In genomic region chr17:1076982-1077302, GRCh38 we compare ENCODE assay signal across 28 cellular contexts.
DNase-seq lines count a peak whose midpoint lies in the region; ATAC-seq, FAIRE-seq and TF ChIP-seq lines count a peak whose summit lies in the region.
"Had no signal": no experiment of that assay in that cellular context is flagged by ENCODE, and none has a peak within 500 bp of the region (broad histone marks: within the 10 kb centered on the region; RNA-seq: fewer than 3 reads in every experiment).

No MANE protein-coding gene starts in this region.

- H3K27ac ChIP-seq in HepG2 (ENCODE audit: extremely low read length, insufficient read depth, low read length) (no peak overlapping the region), right lobe of liver (no peak overlapping the region), RWPE2 (ENCODE audit: poor library complexity, severe bottlenecking) (no peak overlapping the region), PC-9 (no peak overlapping the region)
- H3K27ac ChIP-seq: C4-2B, GM23248 had no signal

- H3K9me3 Mint-ChIP-seq in endothelial cell (ENCODE audit: unreplicated experiment) = no peaks in the 10 kb centered on the region
- no peaks in the 10 kb centered on the region for H3K9me3 Mint-ChIP-seq in stimulated activated naive B cell treated with anti-CD40 and anti-IgM and Interleukin-4, amounts not matched to agents 10 μg/mL and 1 μg/mL and 100 μg/mL, for 72 hours
- H3K9me3 Mint-ChIP-seq: CD8-positive, alpha-beta memory T cell; HFFc6 had no signal

- H2AFZ ChIP-seq in HepG2 (ENCODE audit: low read length) (no peak overlapping the region), PC-9 (no peak overlapping the region)
- H2AFZ ChIP-seq: GM23248 had no signal

- DNase-seq in HepG2 (ENCODE audit: low spot score) (no peak), right lobe of liver (no peak), RWPE2 (ENCODE audit: low spot score) (peak; percentile 14), endothelial cell (ENCODE audit: low spot score) (no peak), PC-9 (no peak), SHP77 (lab: John Stamatoyannopoulos, UW) (no peak)
- DNase-seq in stimulated activated naive B cell treated with anti-CD40 and anti-IgM and Interleukin-4, amounts not matched to agents 10 μg/mL and 1 μg/mL and 100 μg/mL, for 72 hours = no peak
- DNase-seq: AML-193; CD8-positive, alpha-beta memory T cell; DMS 273 treated with DMSO at 0.1 percent for 48 hours; GF-D8; GM23248; H7; HFFc6; IMR-90; NCI-H1092; NCI-H1417 treated with DMSO at 0.1 percent for 48 hours; NCI-H1694 treated with DMSO at 0.1 percent for 48 hours; NCI-H2171; NCI-H524; NCI-H748 treated with DMSO at 0.1 percent for 48 hours; PC-3; SIG-M5 had no signal

- intact Hi-C loops in HepG2 (cut with micrococcal nuclease; ENCODE audit: unreplicated experiment) = no loop called here
- intact Hi-C loops in right lobe of liver (cut with DNase I) = no loop called here
- intact Hi-C loops in PC-9 (cut with micrococcal nuclease; ENCODE audit: unreplicated experiment) = no loop called here

- H3K27me3 ChIP-seq in HepG2 (ENCODE audit: control insufficient read depth in 1 of 2, insufficient read depth in 2 of 2, low read length in 2 of 2) = no peaks in the 10 kb centered on the region
- no peaks in the 10 kb centered on the region for H3K27me3 ChIP-seq in right lobe of liver
- no peaks in the 10 kb centered on the region for H3K27me3 ChIP-seq in RWPE2 (ENCODE audit: insufficient read depth, poor library complexity, severe bottlenecking)
- no peaks in the 10 kb centered on the region for H3K27me3 ChIP-seq in PC-9 (ENCODE audit: insufficient read depth, low read depth)

- no peak overlapping the region for H3K9ac ChIP-seq in HepG2 (ENCODE audit: insufficient read depth, low read depth, low read length)
- H3K9ac ChIP-seq: GM23248 had no signal

- H3K4me2 ChIP-seq in HepG2 (ENCODE audit: low read depth, low read length) (no peak overlapping the region), PC-9 (no peak overlapping the region)

- H3K79me2 ChIP-seq in HepG2 (ENCODE audit: insufficient read depth, low read length) (no peaks in the 10 kb centered on the region), PC-9 (ENCODE audit: low read depth) (no peaks in the 10 kb centered on the region)

- peaks cover 0 to 1% of the 10 kb centered on the region in 2 experiments; a peak in 1 of 5 replicates for H3K36me3 ChIP-seq in HepG2 (replicated peaks in 1 of 2; ENCODE audit: control insufficient read depth in 1 of 2, insufficient read depth in 2 of 2, low read length in 2 of 2)
- no peaks in the 10 kb centered on the region for H3K36me3 ChIP-seq in right lobe of liver
- peaks cover 4% of the 10 kb centered on the region; the same call in 1 of the 2 replicates for H3K36me3 ChIP-seq in RWPE2 (ENCODE audit: low read depth)
- no peaks in the 10 kb centered on the region for H3K36me3 ChIP-seq in PC-9 (ENCODE audit: low read depth)

- in situ Hi-C loops in HepG2 (cut with HindIII; ENCODE audit: extremely low pct_ligation_motif_present, low pct_unique_long_range_greater_than_20kb) = no loop called here

- no peak for TF ChIP-seq CTCF in HepG2 (CRISPR knock-in tag; IDR thresholded peaks at IDR 0.05)
- no peak for TF ChIP-seq CTCF in right lobe of liver (IDR thresholded peaks at IDR 0.05)
- no peak for TF ChIP-seq CTCF in RWPE2 (IDR thresholded peaks at IDR 0.05; ENCODE audit: poor library complexity, severe bottlenecking)
- no peak for TF ChIP-seq CTCF in endothelial cell (IDR thresholded peaks at IDR 0.05; ENCODE audit: unreplicated experiment)
- no peak for TF ChIP-seq CTCF in PC-9 (conservative IDR thresholded peaks at IDR 0.05)

- no peak overlapping the region for H3K4me3 Mint-ChIP-seq in endothelial cell (ENCODE audit: unreplicated experiment)
- H3K4me3 Mint-ChIP-seq in stimulated activated naive B cell treated with anti-CD40 and anti-IgM and Interleukin-4, amounts not matched to agents 10 μg/mL and 1 μg/mL and 100 μg/mL, for 72 hours = no peak overlapping the region
- H3K4me3 Mint-ChIP-seq: CD8-positive, alpha-beta memory T cell; HFFc6 had no signal

- H3K4me3 ChIP-seq in HepG2 (replicated peaks in 1 of 3; ENCODE audit: insufficient read depth in 1 of 3, low read depth in 2 of 3, low read length in 3 of 3) (no peak overlapping the region), right lobe of liver (no peak overlapping the region), RWPE2 (ENCODE audit: severe bottlenecking) (no peak overlapping the region), PC-9 (no peak overlapping the region)
- H3K4me3 ChIP-seq: GM23248, SK-N-MC had no signal

- H4K20me1 ChIP-seq in HepG2 (ENCODE audit: insufficient read depth, low read length) (no peaks in the 10 kb centered on the region), PC-9 (ENCODE audit: insufficient read depth) (no peaks in the 10 kb centered on the region)

- peaks cover 15% of the 10 kb centered on the region for H3K4me1 Mint-ChIP-seq in endothelial cell (ENCODE audit: unreplicated experiment)
- no peaks in the 10 kb centered on the region for H3K4me1 Mint-ChIP-seq in stimulated activated naive B cell treated with anti-CD40 and anti-IgM and Interleukin-4, amounts not matched to agents 10 μg/mL and 1 μg/mL and 100 μg/mL, for 72 hours

- 84% methylated on average over 6 of the region's 6 CpGs for WGBS in HepG2 (ENCODE audit: low lambda C conversion rate)
- 33% methylated on average over 1 of the region's 6 CpGs for WGBS in right lobe of liver (ENCODE audit: insufficient coverage, low coverage, low lambda C conversion rate, missing lambda C conversion rate)

- ATAC-seq in HepG2 = no peak
- ATAC-seq in right lobe of liver = no peak
- no peak for ATAC-seq in RWPE2 (ENCODE audit: low read depth)
- ATAC-seq in stimulated activated naive B cell treated with anti-CD40 and anti-IgM and Interleukin-4, amounts not matched to agents 10 μg/mL and 1 μg/mL and 100 μg/mL, for 72 hours (replicated peaks) = no peak
- ATAC-seq in GM21390 (IDR thresholded peaks at IDR 0.05; ENCODE audit: unreplicated experiment) = no peak
- ATAC-seq: PC-3 had no signal

- CTCF ChIA-PET in HepG2 (lab: Yijun Ruan, JAX; ENCODE audit: low intra/inter-chr PET ratio, low total read pairs) (no interaction called here), PC-9 (lab: Charles Lee) (no interaction called here)

- H3K36me3 Mint-ChIP-seq in endothelial cell (ENCODE audit: low read depth, unreplicated experiment) = peaks cover 5% of the 10 kb centered on the region
- peaks cover 36 to 50% of the 10 kb centered on the region in 2 donors for H3K36me3 Mint-ChIP-seq in stimulated activated naive B cell treated with anti-CD40 and anti-IgM and Interleukin-4, amounts not matched to agents 10 μg/mL and 1 μg/mL and 100 μg/mL, for 72 hours

- peak overlapping the region; percentile 24 for H3K27ac Mint-ChIP-seq in endothelial cell (ENCODE audit: unreplicated experiment)
- peak overlapping the region; percentile 59 for H3K27ac Mint-ChIP-seq in stimulated activated naive B cell treated with anti-CD40 and anti-IgM and Interleukin-4, amounts not matched to agents 10 μg/mL and 1 μg/mL and 100 μg/mL, for 72 hours
- H3K27ac Mint-ChIP-seq: HFFc6 had no signal

- H3K4me1 ChIP-seq in HepG2 (ENCODE audit: insufficient read depth, low read length) = peaks cover 8% of the 10 kb centered on the region
- H3K4me1 ChIP-seq in right lobe of liver = peaks cover 0 to 3% (median 0%) of the 10 kb centered on the region in 4 donors
- peaks cover 17% of the 10 kb centered on the region for H3K4me1 ChIP-seq in RWPE2 (ENCODE audit: insufficient read depth, poor library complexity, severe bottlenecking)
- H3K4me1 ChIP-seq in PC-9 (replicated peaks; ENCODE audit: insufficient read depth) = peaks cover 27% of the 10 kb centered on the region

- POLR2A ChIA-PET in HepG2 (lab: Yijun Ruan, JAX) = no interaction called here
- POLR2A ChIA-PET in PC-9 (lab: Charles Lee; ENCODE audit: unreplicated experiment) = no interaction called here

- TF ChIP-seq POLR2A in HepG2 (IDR thresholded peaks at IDR 0.05; ENCODE audit: insufficient read depth in 1 of 2, low read depth in 2 of 2, low read length in 2 of 2) (no peak), right lobe of liver (IDR thresholded peaks at IDR 0.05) (no peak)

- no peak for TF ChIP-seq RAD21 in HepG2 (CRISPR knock-in tag; IDR thresholded peaks at IDR 0.05)

- no peaks in the 10 kb centered on the region for H3K9me2 ChIP-seq in PC-9 (ENCODE audit: insufficient read depth)

- TF ChIP-seq EP300 in HepG2 (IDR thresholded peaks at IDR 0.05; ENCODE audit: low read depth in 2 of 2, low read length in 2 of 2) (no peak), HepG2 (CRISPR knock-in tag; IDR thresholded peaks at IDR 0.05; ENCODE audit: borderline replicate concordance) (no peak)

- H3K27me3 Mint-ChIP-seq in endothelial cell (ENCODE audit: unreplicated experiment) = peaks cover 9% of the 10 kb centered on the region
- H3K27me3 Mint-ChIP-seq in stimulated activated naive B cell treated with anti-CD40 and anti-IgM and Interleukin-4, amounts not matched to agents 10 μg/mL and 1 μg/mL and 100 μg/mL, for 72 hours = no peaks in the 10 kb centered on the region
- H3K27me3 Mint-ChIP-seq: CD8-positive, alpha-beta memory T cell had no signal

- FAIRE-seq in HepG2 (lab: Jason Lieb, UNC) = no peak
- FAIRE-seq: A204.1, GM12891 had no signal

- H3K9me3 ChIP-seq in HepG2 (ENCODE audit: low read length) (no peaks in the 10 kb centered on the region), right lobe of liver (no peaks in the 10 kb centered on the region), RWPE2 (ENCODE audit: severe bottlenecking) (no peaks in the 10 kb centered on the region), PC-9 (ENCODE audit: insufficient read depth, low read depth) (no peaks in the 10 kb centered on the region)

- BruUV-seq in HepG2 (replicated peaks; lab: Mats Ljungman, UMichigan) (no TSS peak), PC-9 (replicated peaks; lab: Mats Ljungman, UMichigan) (no TSS peak)

- H3F3A ChIP-seq in PC-9 (ENCODE audit: insufficient read depth, low read depth) = peaks cover 21% of the 10 kb centered on the region

TF ChIP-seq in HepG2, 621 proteins besides CTCF, POLR2A, EP300 and RAD21:
- TF ChIP-seq ZNF629 (CRISPR knock-in tag; conservative IDR thresholded peaks at IDR 0.05) (peak; percentile 83), ZFP91 (CRISPR knock-in tag; IDR thresholded peaks at IDR 0.05; ENCODE audit: borderline replicate concordance) (no peak), SMAD3 (CRISPR knock-in tag; IDR thresholded peaks at IDR 0.05) (no peak)
TF ChIP-seq in HepG2: peak in this region for 1.
